ENCODE assay signal across 8 cellular contexts in the genomic region with DNA sequence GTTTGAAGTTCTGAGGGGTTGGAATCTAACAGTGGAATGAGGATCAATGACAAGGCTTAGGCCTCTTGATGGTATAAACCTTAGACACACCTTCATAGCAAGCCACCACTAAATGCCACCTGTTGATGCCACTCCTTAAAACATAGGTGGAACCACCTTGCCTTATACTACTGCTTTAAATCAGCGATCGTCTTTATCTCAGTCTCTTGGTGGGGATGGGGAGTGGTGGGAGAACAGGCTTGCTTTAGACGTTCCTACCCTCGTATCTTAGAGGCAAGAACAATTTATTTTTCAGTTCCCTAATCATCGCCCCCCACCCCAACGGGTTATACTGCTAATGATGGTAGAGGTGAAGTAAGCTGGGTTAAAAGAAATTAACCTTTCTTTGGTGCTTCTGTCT. TPM values are rescaled to one million over a fixed set of nuclear protein-coding genes. Genes with fewer than 3 reads are reported as not detected.
DNase-seq lines count a peak whose midpoint lies in the region; ATAC-seq and TF ChIP-seq lines count a peak whose summit lies in the region.

No MANE protein-coding gene starts in this region.

- POLR2A ChIA-PET in BJ (lab: Charles Lee) = interaction anchor here (0.7 kb wide), 1 partner anchor 180 kb away, joined by 3 read pairs; no protein-coding TSS in a partner anchor

- no peaks in the 10 kb centered on the region; the same call in 1 of the 2 replicates for H4K20me1 ChIP-seq in Karpas-422 (ENCODE audit: insufficient read depth, low read depth, low read length)

- H3K9me2 ChIP-seq in Karpas-422 (replicated peaks; ENCODE audit: insufficient read depth, low read length) = no peaks in the 10 kb centered on the region

- H3K9me3 Mint-ChIP-seq in nephron progenitor cell = peaks cover 2% of the 10 kb centered on the region

- H3K27me3 Mint-ChIP-seq in nephron progenitor cell (ENCODE audit: low read depth, poor library complexity) = peaks cover 4% of the 10 kb centered on the region

- H3K9ac ChIP-seq in Karpas-422 (ENCODE audit: low read length) = peak overlapping the region; percentile 91

- no peak for TF ChIP-seq CTCF in BJ (IDR thresholded peaks at IDR 0.05; ENCODE audit: insufficient read depth, low read depth, low read length)
- TF ChIP-seq CTCF in coronary artery (IDR thresholded peaks at IDR 0.05) = no peak
- no peak for TF ChIP-seq CTCF in nephron progenitor cell (IDR thresholded peaks at IDR 0.05)

- CTCF ChIA-PET in BJ (lab: Yijun Ruan, JAX) = interaction anchor here (2.3 kb wide), 1 partner anchor 39 kb away, joined by 4 read pairs; no protein-coding TSS in a partner anchor

- H3K27me3 ChIP-seq in BJ (ENCODE audit: control insufficient read depth, insufficient read depth, low read length) (no peaks in the 10 kb centered on the region), Karpas-422 (ENCODE audit: low read length) (no peaks in the 10 kb centered on the region)

- DNase-seq in BJ (ENCODE audit: low read depth) (no peak), Karpas-422 (peak; percentile 55), coronary artery (ENCODE audit: low spot score) (no peak), nephron progenitor cell (no peak), SIG-M5 (lab: John Stamatoyannopoulos, UW) (no peak)

- H3K27ac ChIP-seq in Karpas-422 (ENCODE audit: low read length) (peak overlapping the region; percentile 88; the same call in 1 of the 2 replicates), coronary artery (peak overlapping the region; percentile 94 to 99)

- H3K9me3 ChIP-seq in Karpas-422 (ENCODE audit: low read length) = no peaks in the 10 kb centered on the region

- peaks cover 63% of the 10 kb centered on the region for H3K4me1 ChIP-seq in Karpas-422 (ENCODE audit: low read length)

- peak overlapping the region; percentile 94 for H3K4me2 ChIP-seq in Karpas-422 (ENCODE audit: low read depth, low read length, poor library complexity, severe bottlenecking)

- H3K4me3 ChIP-seq in BJ (ENCODE audit: low read depth, low read length) (peak overlapping the region; percentile 85), Karpas-422 (ENCODE audit: low read length) (peak overlapping the region; percentile 97), coronary artery (peak overlapping the region; percentile 93)

- peaks cover 82% of the 10 kb centered on the region for H3K79me2 ChIP-seq in Karpas-422 (ENCODE audit: low read length)

- H3K27ac Mint-ChIP-seq in nephron progenitor cell = no peak overlapping the region

- H3K4me1 Mint-ChIP-seq in nephron progenitor cell = peaks cover 61% of the 10 kb centered on the region

- H3K36me3 ChIP-seq in BJ (ENCODE audit: control insufficient read depth, insufficient read depth, low read length) (no peaks in the 10 kb centered on the region), Karpas-422 (ENCODE audit: insufficient read depth, low read length) (no peaks in the 10 kb centered on the region)

- H2AFZ ChIP-seq in Karpas-422 (ENCODE audit: low read length) = no peak overlapping the region

- peaks cover 25% of the 10 kb centered on the region for H3K36me3 Mint-ChIP-seq in nephron progenitor cell (ENCODE audit: low read depth)

- H3K4me3 Mint-ChIP-seq in nephron progenitor cell = peak overlapping the region; percentile 98

- ATAC-seq in HG02588 (IDR thresholded peaks at IDR 0.05; ENCODE audit: unreplicated experiment) (no peak), HG03175 (IDR thresholded peaks at IDR 0.05; ENCODE audit: unreplicated experiment) (no peak), HG03342 (IDR thresholded peaks at IDR 0.05; ENCODE audit: unreplicated experiment) (no peak)

RNA-seq across cellular contexts. Expression of a gene that starts 1.3 kb away (rescaled TPM):
- 4.0 and 6.2 TPM in 2 replicates for polyA plus RNA-seq in BJ (2011; rRNA removed)
- 5.2 and 5.9 TPM in 2 replicates for polyA minus RNA-seq in BJ (2011; rRNA and poly(A)+ RNA removed)
- total RNA-seq in Karpas-422 (2014; rRNA removed; shearing (Covaris generic); ENCODE audit: low replicate concordance) = 9.2 and 17.2 TPM in 2 replicates
